1 cellular context compared by ENCODE assay signal in the genomic region with DNA sequence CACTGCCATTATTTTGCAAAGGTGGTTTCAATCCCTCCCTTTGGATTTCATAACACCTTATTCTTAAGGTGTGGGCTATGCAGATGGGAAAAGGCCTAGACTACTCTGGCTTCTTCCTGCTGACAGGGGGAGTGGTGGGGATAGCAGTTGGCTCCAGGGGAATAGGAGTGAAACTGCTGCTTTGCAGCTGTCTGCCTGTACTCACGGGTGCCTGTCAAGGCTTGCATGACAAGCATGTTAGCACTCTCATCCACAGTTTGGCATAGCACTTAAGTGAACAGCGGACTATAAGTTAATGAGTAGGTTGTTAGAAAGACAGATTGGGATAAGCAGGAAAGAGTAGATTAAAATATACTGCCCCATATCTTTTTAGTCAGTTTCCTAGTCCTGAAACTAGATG.
TF ChIP-seq lines count a peak whose summit lies in the region.

No MANE protein-coding gene starts in this region.

TF ChIP-seq in GM23338, 12 proteins besides CTCF, POLR2A, EP300 and RAD21 (continued from another document):
- TF ChIP-seq ZNF462 (CRISPR knock-in tag; IDR thresholded peaks at IDR 0.05) (no peak), CREB1 (CRISPR knock-in tag; IDR thresholded peaks at IDR 0.05; ENCODE audit: low read depth) (no peak), EZH2 (IDR thresholded peaks at IDR 0.05; ENCODE audit: low read depth, unreplicated experiment) (no peak), JUNB (IDR thresholded peaks at IDR 0.05; ENCODE audit: unreplicated experiment) (no peak), REST (IDR thresholded peaks at IDR 0.05; ENCODE audit: unreplicated experiment) (no peak), ETS1 (IDR thresholded peaks at IDR 0.05) (no peak), POLR2AphosphoS5 (IDR thresholded peaks at IDR 0.05; ENCODE audit: low read depth) (no peak), NANOG (IDR thresholded peaks at IDR 0.05; ENCODE audit: borderline replicate concordance) (no peak), ZNF331 (CRISPR knock-in tag; IDR thresholded peaks at IDR 0.05; ENCODE audit: low read depth) (no peak), EZH2phosphoT487 (IDR thresholded peaks at IDR 0.05; ENCODE audit: unreplicated experiment) (no peak), ZNF114 (CRISPR knock-in tag; IDR thresholded peaks at IDR 0.05) (no peak)
